In the genomic region with DNA sequence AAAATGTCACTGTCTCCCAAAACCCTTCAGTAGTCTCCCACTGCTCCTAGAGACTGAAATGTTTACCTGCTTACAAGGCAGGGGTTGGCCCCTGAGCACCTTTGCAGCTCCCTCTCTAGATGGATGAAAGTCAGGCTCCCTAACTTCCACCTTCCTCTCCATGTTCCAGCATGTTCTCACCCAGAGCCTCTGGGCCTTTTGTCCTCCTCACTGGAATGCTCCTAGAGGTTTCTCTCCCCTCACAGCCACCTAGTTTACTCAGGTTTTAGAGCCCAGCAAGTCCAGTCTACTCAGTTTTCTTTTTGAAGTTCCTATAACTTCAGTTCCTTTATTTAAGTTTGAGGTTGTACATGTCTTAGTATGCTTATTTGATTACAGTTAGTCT, we compare ENCODE assay signal across 8 cellular contexts. TPM values are rescaled to one million over a fixed set of nuclear protein-coding genes. Genes with fewer than 3 reads are reported as not detected.
DNase-seq lines count a peak whose midpoint lies in the region; ATAC-seq lines count a peak whose summit lies in the region.

No MANE protein-coding gene starts in this region.

- peak; percentile 33 for DNase-seq in NCI-H2227 (lab: John Stamatoyannopoulos, UW; ENCODE audit: unreplicated experiment)
- DNase-seq in NCI-H2227 treated with DMSO at 0.1 percent for 48 hours (lab: John Stamatoyannopoulos, UW) = no peak
- DNase-seq in immature natural killer cell = no peak
- DNase-seq in ureter (ENCODE audit: low spot score) = no peak
- DNase-seq in NCI-H187 treated with DMSO at 0.1 percent for 48 hours (lab: John Stamatoyannopoulos, UW) = no peak

- H3K4me1 Mint-ChIP-seq in activated T-helper 17 cell treated with anti-CD3 and anti-CD28 coated beads, Interleukin-2, amount 50 U/mL, for 72 hours = peaks cover 22% of the 10 kb centered on the region
- H3K4me1 Mint-ChIP-seq in immature natural killer cell = peaks cover 35 to 39% of the 10 kb centered on the region in 2 donors

- H3K27me3 Mint-ChIP-seq in activated T-helper 17 cell treated with anti-CD3 and anti-CD28 coated beads, Interleukin-2, amount 50 U/mL, for 72 hours = no peaks in the 10 kb centered on the region
- H3K27me3 Mint-ChIP-seq in immature natural killer cell (ENCODE audit: low read depth in 3 of 3) = peaks cover 4 to 16% (median 5%) of the 10 kb centered on the region in 3 donors

- ATAC-seq in activated T-helper 17 cell treated with anti-CD3 and anti-CD28 coated beads, Interleukin-2, amount 50 U/mL, for 72 hours (replicated peaks) = no peak
- no peak for ATAC-seq in HG03095 (IDR thresholded peaks at IDR 0.05; ENCODE audit: unreplicated experiment)

- no peaks in the 10 kb centered on the region for H3K9me3 Mint-ChIP-seq in activated T-helper 17 cell treated with anti-CD3 and anti-CD28 coated beads, Interleukin-2, amount 50 U/mL, for 72 hours
- H3K9me3 Mint-ChIP-seq in immature natural killer cell = no peaks in the 10 kb centered on the region

- peak overlapping the region; percentile 98 for H3K4me3 Mint-ChIP-seq in activated T-helper 17 cell treated with anti-CD3 and anti-CD28 coated beads, Interleukin-2, amount 50 U/mL, for 72 hours
- peak overlapping the region; percentile 95 to 99 (median 96) for H3K4me3 Mint-ChIP-seq in immature natural killer cell

- H3K36me3 Mint-ChIP-seq in activated T-helper 17 cell treated with anti-CD3 and anti-CD28 coated beads, Interleukin-2, amount 50 U/mL, for 72 hours (ENCODE audit: low read depth) = peaks cover 29% of the 10 kb centered on the region
- peaks cover 0 to 4% (median 0%) of the 10 kb centered on the region in 3 donors for H3K36me3 Mint-ChIP-seq in immature natural killer cell

- peak overlapping the region; percentile 97 for H3K27ac Mint-ChIP-seq in activated T-helper 17 cell treated with anti-CD3 and anti-CD28 coated beads, Interleukin-2, amount 50 U/mL, for 72 hours
- H3K27ac Mint-ChIP-seq in immature natural killer cell = peak overlapping the region; percentile 95 to 99 (median 98)

- peak overlapping the region; percentile 96 for H3K27ac ChIP-seq in temporal lobe (ENCODE audit: low read depth, low read length)

RNA-seq across cellular contexts. Expression of a gene that starts 0.8 kb away (rescaled TPM):
- 10 to 100 TPM; 41.4 to 83.5 TPM for total RNA-seq in activated T-helper 17 cell treated with anti-CD3 and anti-CD28 coated beads, Interleukin-2, amount 50 U/mL, for 72 hours
- 10 to 100 TPM; 52.6 to 70.1 (median 61.5) TPM for polyA plus RNA-seq in immature natural killer cell
- total RNA-seq in temporal lobe (15.2 TPM), ureter (57.7 TPM)

RNA-seq across cellular contexts. Expression of a gene that starts 30.0 kb away (rescaled TPM):
- 10 to 100 TPM in 1 of 2 donors, 1 to 10 TPM in 1; 7.7 to 22.3 TPM for total RNA-seq in activated T-helper 17 cell treated with anti-CD3 and anti-CD28 coated beads, Interleukin-2, amount 50 U/mL, for 72 hours
- polyA plus RNA-seq in immature natural killer cell = 10 to 100 TPM in 1 of 3 donors, 1 to 10 TPM in 2; 5.9 to 12.7 (median 7.4) TPM
- total RNA-seq in temporal lobe = 17.0 TPM
- 37.1 TPM for total RNA-seq in ureter

RNA-seq across cellular contexts. Expression of a gene that starts 47.7 kb away (rescaled TPM):
- total RNA-seq in activated T-helper 17 cell treated with anti-CD3 and anti-CD28 coated beads, Interleukin-2, amount 50 U/mL, for 72 hours = 10 to 100 TPM; 30.8 to 44.4 TPM
- 10 to 100 TPM; 34.1 to 52.3 (median 44.1) TPM for polyA plus RNA-seq in immature natural killer cell
- total RNA-seq in temporal lobe (10.3 TPM), ureter (91.8 TPM)

RNA-seq across cellular contexts. Expression of a gene that starts 48.1 kb away (rescaled TPM):
- total RNA-seq in activated T-helper 17 cell treated with anti-CD3 and anti-CD28 coated beads, Interleukin-2, amount 50 U/mL, for 72 hours = 10 to 100 TPM; 22.6 to 35.2 TPM
- 10 to 100 TPM; 19.9 to 32.0 (median 25.7) TPM for polyA plus RNA-seq in immature natural killer cell
- total RNA-seq in temporal lobe (14.0 TPM), ureter (32.7 TPM)

RNA-seq across cellular contexts. Expression of a gene that starts 50.3 kb away (rescaled TPM):
- 1 to 10 TPM in 1 of 2 donors, under 1 TPM in 1; 0.56 to 1.7 TPM for total RNA-seq in activated T-helper 17 cell treated with anti-CD3 and anti-CD28 coated beads, Interleukin-2, amount 50 U/mL, for 72 hours
- 10 to 100 TPM in 2 of 3 donors, 1 to 10 TPM in 1; 9.1 to 20.7 (median 10.2) TPM for polyA plus RNA-seq in immature natural killer cell
- total RNA-seq in temporal lobe (16.0 TPM), ureter (51.3 TPM)
